ENCODE assay signal across 16 cellular contexts in genomic region chr18:76353046-76353445, GRCh38.
DNase-seq lines count a peak whose midpoint lies in the region; TF ChIP-seq lines count a peak whose summit lies in the region.
"Had no signal": no experiment of that assay in that cellular context is flagged by ENCODE, and none has a peak within 500 bp of the region (broad histone marks: within the 10 kb centered on the region; RNA-seq: fewer than 3 reads in every experiment).

No MANE protein-coding gene starts in this region.

- H3K27ac Mint-ChIP-seq in endothelial cell (ENCODE audit: unreplicated experiment) (peak overlapping the region; percentile 49), osteocyte (ENCODE audit: unreplicated experiment) (no peak overlapping the region)
- H3K27ac Mint-ChIP-seq in activated T-helper 1 cell treated with anti-CD3 and anti-CD28 coated beads, Interleukin-12 subunit alpha, Interleukin-12 subunit beta, Interleukin-2, Interleukin-4 antibody, amounts not matched to agents 30 ng/mL and 10 ng/mL and 1 ng/mL, durations not matched to agents 14 hours and 24 hours and 36 hours: no peak overlapping the region
- H3K27ac Mint-ChIP-seq: CD8-positive, alpha-beta memory T cell had no signal

- H3K4me1 ChIP-seq in osteoblast (ENCODE audit: insufficient read depth, low read length): peaks cover 16% of the 10 kb centered on the region
- H3K4me1 ChIP-seq: Caco-2 had no signal

- no peaks in the 10 kb centered on the region for H4K20me1 ChIP-seq in osteoblast (ENCODE audit: insufficient read depth, low read length)
- H4K20me1 ChIP-seq: BLaER1 had no signal

- peak overlapping the region; percentile 17 for H3K4me3 Mint-ChIP-seq in endothelial cell (ENCODE audit: unreplicated experiment)
- no peak overlapping the region for H3K4me3 Mint-ChIP-seq in osteocyte (ENCODE audit: unreplicated experiment)
- no peak overlapping the region for H3K4me3 Mint-ChIP-seq in activated T-helper 1 cell treated with anti-CD3 and anti-CD28 coated beads, Interleukin-12 subunit alpha, Interleukin-12 subunit beta, Interleukin-2, Interleukin-4 antibody, amounts not matched to agents 30 ng/mL and 10 ng/mL and 1 ng/mL, durations not matched to agents 14 hours and 24 hours and 36 hours
- H3K4me3 Mint-ChIP-seq: CD8-positive, alpha-beta memory T cell had no signal

- DNase-seq in activated CD8-positive, alpha-beta memory T cell treated with anti-CD3 and anti-CD28 coated beads for 24 hours: peak; percentile 28
- DNase-seq in activated CD8-positive, alpha-beta memory T cell treated with anti-CD3 and anti-CD28 coated beads, Interleukin-2, amount 50 U/mL, for 4 hours: no peak
- DNase-seq in endothelial cell (ENCODE audit: low spot score) (no peak), osteocyte (ENCODE audit: extremely low spot score, unreplicated experiment) (peak; percentile 64), osteoblast (ENCODE audit: insufficient read length, low spot score, missing footprints) (no peak), NCI-H1105 (lab: John Stamatoyannopoulos, UW) (no peak)
- no peak for DNase-seq in activated T-helper 1 cell treated with anti-CD3 and anti-CD28 coated beads, Interleukin-12 subunit alpha, Interleukin-12 subunit beta, Interleukin-2, Interleukin-4 antibody, amounts not matched to agents 30 ng/mL and 10 ng/mL and 1 ng/mL, durations not matched to agents 14 hours and 24 hours and 36 hours (ENCODE audit: low spot score)
- DNase-seq: 8988T; AML-193; Caco-2; CD8-positive, alpha-beta memory T cell; DMS53; GF-D8; HCEC 1CT; HFFc6 had no signal

- H3K4me1 Mint-ChIP-seq in endothelial cell (ENCODE audit: unreplicated experiment): peaks cover 5% of the 10 kb centered on the region
- peaks cover 13% of the 10 kb centered on the region for H3K4me1 Mint-ChIP-seq in osteocyte (ENCODE audit: unreplicated experiment)
- H3K4me1 Mint-ChIP-seq in activated T-helper 1 cell treated with anti-CD3 and anti-CD28 coated beads, Interleukin-12 subunit alpha, Interleukin-12 subunit beta, Interleukin-2, Interleukin-4 antibody, amounts not matched to agents 30 ng/mL and 10 ng/mL and 1 ng/mL, durations not matched to agents 14 hours and 24 hours and 36 hours (ENCODE audit: low read depth): peaks cover 7% of the 10 kb centered on the region

- TF ChIP-seq CTCF in endothelial cell (IDR thresholded peaks at IDR 0.05; ENCODE audit: unreplicated experiment) (no peak), osteocyte (IDR thresholded peaks at IDR 0.05) (no peak), osteoblast (IDR thresholded peaks at IDR 0.05; ENCODE audit: extremely low read depth, low read depth, low read length) (no peak)

- no peak overlapping the region for H3K27ac ChIP-seq in osteoblast (ENCODE audit: low read depth, low read length)
- H3K27ac ChIP-seq: BLaER1 had no signal

- peaks cover 16% of the 10 kb centered on the region for H3K27me3 Mint-ChIP-seq in endothelial cell (ENCODE audit: unreplicated experiment)
- no peaks in the 10 kb centered on the region for H3K27me3 Mint-ChIP-seq in osteocyte (ENCODE audit: unreplicated experiment)
- peaks cover 2% of the 10 kb centered on the region for H3K27me3 Mint-ChIP-seq in activated T-helper 1 cell treated with anti-CD3 and anti-CD28 coated beads, Interleukin-12 subunit alpha, Interleukin-12 subunit beta, Interleukin-2, Interleukin-4 antibody, amounts not matched to agents 30 ng/mL and 10 ng/mL and 1 ng/mL, durations not matched to agents 14 hours and 24 hours and 36 hours (ENCODE audit: insufficient read depth)

- H3K36me3 Mint-ChIP-seq in endothelial cell (ENCODE audit: low read depth, unreplicated experiment) (peaks cover 34% of the 10 kb centered on the region), osteocyte (ENCODE audit: unreplicated experiment) (peaks cover 10% of the 10 kb centered on the region)
- H3K36me3 Mint-ChIP-seq in activated T-helper 1 cell treated with anti-CD3 and anti-CD28 coated beads, Interleukin-12 subunit alpha, Interleukin-12 subunit beta, Interleukin-2, Interleukin-4 antibody, amounts not matched to agents 30 ng/mL and 10 ng/mL and 1 ng/mL, durations not matched to agents 14 hours and 24 hours and 36 hours (ENCODE audit: low read depth): no peaks in the 10 kb centered on the region
- H3K36me3 Mint-ChIP-seq: CD8-positive, alpha-beta memory T cell had no signal

- H2AFZ ChIP-seq in osteoblast (ENCODE audit: low read length): no peak overlapping the region

- no peak overlapping the region for H3K4me2 ChIP-seq in osteoblast (ENCODE audit: insufficient read depth, low read length)
- H3K4me2 ChIP-seq: BLaER1 had no signal

- no peaks in the 10 kb centered on the region for H3K9me3 ChIP-seq in osteoblast (ENCODE audit: low read depth, low read length)
- H3K9me3 ChIP-seq: Caco-2 had no signal

- H3K36me3 ChIP-seq in osteoblast (ENCODE audit: insufficient read depth, low read length): peaks cover 4% of the 10 kb centered on the region

- no peaks in the 10 kb centered on the region for H3K79me2 ChIP-seq in osteoblast (ENCODE audit: insufficient read depth, low read length)

- intact Hi-C loops in activated T-helper 1 cell treated with anti-CD3 and anti-CD28 coated beads, Interleukin-12 subunit alpha, Interleukin-12 subunit beta, Interleukin-2, Interleukin-4 antibody, amounts not matched to agents 30 ng/mL and 10 ng/mL and 1 ng/mL, durations not matched to agents 14 hours and 24 hours and 36 hours (cut with micrococcal nuclease): no loop called here

- H3K27me3 ChIP-seq in osteoblast (ENCODE audit: insufficient read depth, low read length): no peaks in the 10 kb centered on the region
- H3K27me3 ChIP-seq: BLaER1 had no signal

- H3K9me3 Mint-ChIP-seq in endothelial cell (ENCODE audit: unreplicated experiment) (no peaks in the 10 kb centered on the region), osteocyte (ENCODE audit: unreplicated experiment) (peaks cover 5% of the 10 kb centered on the region)
- peaks cover 4% of the 10 kb centered on the region for H3K9me3 Mint-ChIP-seq in activated T-helper 1 cell treated with anti-CD3 and anti-CD28 coated beads, Interleukin-12 subunit alpha, Interleukin-12 subunit beta, Interleukin-2, Interleukin-4 antibody, amounts not matched to agents 30 ng/mL and 10 ng/mL and 1 ng/mL, durations not matched to agents 14 hours and 24 hours and 36 hours
- H3K9me3 Mint-ChIP-seq: CD8-positive, alpha-beta memory T cell had no signal

- H3K4me3 ChIP-seq in osteoblast (ENCODE audit: insufficient read depth, low read length): no peak overlapping the region
- H3K4me3 ChIP-seq: BLaER1 had no signal

Comparison
In these comparisons a context has a peak if more than half of its experiments do, and no peak if none do; other contexts are left out.
1. DNase-seq: peak in activated CD8-positive, alpha-beta memory T cell treated with anti-CD3 and anti-CD28 coated beads for 24 hours (single experiment) and osteocyte (single experiment); none in activated CD8-positive, alpha-beta memory T cell treated with anti-CD3 and anti-CD28 coated beads, Interleukin-2, amount 50 U/mL, for 4 hours (single experiment), endothelial cell (single experiment), activated T-helper 1 cell treated with anti-CD3 and anti-CD28 coated beads, Interleukin-12 subunit alpha, Interleukin-12 subunit beta, Interleukin-2, Interleukin-4 antibody, amounts not matched to agents 30 ng/mL and 10 ng/mL and 1 ng/mL, durations not matched to agents 14 hours and 24 hours and 36 hours (single experiment), osteoblast (single experiment) and NCI-H1105 (single experiment).